1 cellular context compared by ENCODE assay signal in the genomic region with DNA sequence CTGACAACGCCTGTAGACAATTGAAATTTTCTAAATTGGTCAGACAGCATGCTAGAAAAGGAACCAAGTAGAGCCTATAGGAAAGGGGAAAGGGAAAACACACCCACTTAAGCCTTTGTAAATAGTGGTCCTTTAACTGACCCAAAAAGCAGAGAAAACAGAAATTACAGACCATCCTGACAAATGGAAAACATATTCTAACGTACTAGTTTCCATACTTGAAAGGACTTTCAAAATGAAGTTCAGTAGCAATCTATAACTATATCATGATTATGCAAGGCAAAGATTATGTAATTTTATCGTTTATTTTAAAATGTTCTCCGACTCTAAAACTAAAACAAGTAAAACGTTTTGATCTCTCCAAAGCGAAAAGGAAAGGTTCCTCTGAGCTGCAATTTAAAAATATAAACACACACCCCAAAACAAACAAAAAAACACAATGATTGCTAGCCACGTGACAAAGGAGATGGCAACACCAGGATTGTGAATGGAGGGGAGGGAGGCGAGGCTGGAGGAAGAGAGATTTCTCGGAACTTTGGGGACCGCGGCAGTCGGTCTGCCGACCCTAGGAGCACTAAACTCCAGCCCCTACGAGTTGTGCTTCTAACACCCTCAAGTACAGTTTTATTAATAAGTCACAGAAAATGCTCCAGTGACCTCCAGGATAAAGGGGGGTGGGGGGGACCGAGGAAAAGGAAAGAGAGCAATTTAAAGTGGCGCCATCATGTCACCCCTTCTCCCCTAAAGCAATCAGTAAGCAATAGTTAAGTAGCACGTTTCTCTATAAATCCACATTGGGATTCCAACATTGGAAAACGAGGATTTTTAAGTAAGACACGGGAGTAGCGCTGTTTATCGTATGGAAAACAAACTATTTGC.
A peak's percentile ranks its signal among the peaks of the same experiment; 100 is the strongest.
TF ChIP-seq lines count a peak whose summit lies in the region.

No MANE protein-coding gene starts in this region.

TF ChIP-seq in HepG2, 621 proteins besides CTCF, POLR2A, EP300 and RAD21 (continued from another document and continues in another):
- TF ChIP-seq, protein P1, sequence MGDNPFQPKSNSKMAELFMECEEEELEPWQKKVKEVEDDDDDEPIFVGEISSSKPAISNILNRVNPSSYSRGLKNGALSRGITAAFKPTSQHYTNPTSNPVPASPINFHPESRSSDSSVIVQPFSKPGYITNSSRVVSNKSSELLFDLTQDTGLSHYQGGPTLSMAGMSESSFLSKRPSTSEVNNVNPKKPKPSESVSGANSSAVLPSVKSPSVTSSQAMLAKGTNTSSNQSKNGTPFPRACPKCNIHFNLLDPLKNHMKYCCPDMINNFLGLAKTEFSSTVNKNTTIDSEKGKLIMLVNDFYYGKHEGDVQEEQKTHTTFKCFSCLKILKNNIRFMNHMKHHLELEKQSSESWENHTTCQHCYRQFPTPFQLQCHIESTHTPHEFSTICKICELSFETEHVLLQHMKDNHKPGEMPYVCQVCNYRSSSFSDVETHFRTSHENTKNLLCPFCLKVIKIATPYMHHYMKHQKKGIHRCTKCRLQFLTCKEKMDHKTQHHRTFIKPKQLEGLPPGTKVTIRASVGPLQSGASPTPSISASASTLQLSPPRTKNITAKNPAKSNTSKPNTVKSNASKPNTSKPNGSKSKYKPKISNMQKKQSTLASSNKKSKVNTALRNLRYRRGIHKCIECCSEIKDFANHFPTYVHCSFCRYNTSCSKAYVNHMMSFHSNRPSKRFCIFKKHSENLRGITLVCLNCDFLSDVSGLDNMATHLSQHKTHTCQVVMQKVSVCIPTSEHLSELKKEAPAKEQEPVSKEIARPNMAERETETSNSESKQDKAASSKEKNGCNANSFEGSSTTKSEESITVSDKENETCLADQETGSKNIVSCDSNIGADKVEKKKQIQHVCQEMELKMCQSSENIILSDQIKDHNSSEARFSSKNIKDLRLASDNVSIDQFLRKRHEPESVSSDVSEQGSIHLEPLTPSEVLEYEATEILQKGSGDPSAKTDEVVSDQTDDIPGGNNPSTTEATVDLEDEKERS (CRISPR knock-in tag; IDR thresholded peaks at IDR 0.05) = no peak
- TF ChIP-seq CREM (IDR thresholded peaks at IDR 0.05) = no peak
- TF ChIP-seq CREM (CRISPR knock-in tag; IDR thresholded peaks at IDR 0.05) = no peak
- TF ChIP-seq GPN1 (CRISPR knock-in tag; IDR thresholded peaks at IDR 0.05; ENCODE audit: borderline replicate concordance) = no peak
- TF ChIP-seq, protein P2, sequence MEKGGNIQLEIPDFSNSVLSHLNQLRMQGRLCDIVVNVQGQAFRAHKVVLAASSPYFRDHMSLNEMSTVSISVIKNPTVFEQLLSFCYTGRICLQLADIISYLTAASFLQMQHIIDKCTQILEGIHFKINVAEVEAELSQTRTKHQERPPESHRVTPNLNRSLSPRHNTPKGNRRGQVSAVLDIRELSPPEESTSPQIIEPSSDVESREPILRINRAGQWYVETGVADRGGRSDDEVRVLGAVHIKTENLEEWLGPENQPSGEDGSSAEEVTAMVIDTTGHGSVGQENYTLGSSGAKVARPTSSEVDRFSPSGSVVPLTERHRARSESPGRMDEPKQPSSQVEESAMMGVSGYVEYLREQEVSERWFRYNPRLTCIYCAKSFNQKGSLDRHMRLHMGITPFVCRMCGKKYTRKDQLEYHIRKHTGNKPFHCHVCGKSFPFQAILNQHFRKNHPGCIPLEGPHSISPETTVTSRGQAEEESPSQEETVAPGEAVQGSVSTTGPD (CRISPR knock-in tag; IDR thresholded peaks at IDR 0.05) = no peak
- TF ChIP-seq ZNF33A (CRISPR knock-in tag; IDR thresholded peaks at IDR 0.05; ENCODE audit: borderline replicate concordance) = no peak
- 0 out of 2 replicates have a peak, but pooled peaks have one; percentile 34 for TF ChIP-seq ZNF24 (IDR thresholded peaks at IDR 0.05)
- no peak for TF ChIP-seq POLR2G (IDR thresholded peaks at IDR 0.05; ENCODE audit: low read depth, low read length)
- peak; percentile 59 for TF ChIP-seq POLR2AphosphoS5 (IDR thresholded peaks at IDR 0.05; ENCODE audit: low read depth, low read length)
- no peak for TF ChIP-seq ZSCAN22 (CRISPR knock-in tag; IDR thresholded peaks at IDR 0.05)
- TF ChIP-seq, protein P3, sequence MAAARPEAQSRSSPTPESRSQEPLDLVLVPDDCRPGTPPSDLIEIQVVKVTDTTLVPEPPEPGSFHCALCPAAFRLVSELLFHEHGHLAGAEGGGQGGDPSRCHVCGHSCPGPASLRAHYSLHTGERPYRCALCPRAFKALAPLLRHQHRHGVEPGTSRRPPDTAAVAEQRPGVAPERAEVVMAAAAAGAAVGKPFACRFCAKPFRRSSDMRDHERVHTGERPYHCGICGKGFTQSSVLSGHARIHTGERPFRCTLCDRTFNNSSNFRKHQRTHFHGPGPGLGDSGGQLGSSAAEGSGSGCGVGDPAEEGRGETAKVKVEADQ (CRISPR knock-in tag; IDR thresholded peaks at IDR 0.05; ENCODE audit: borderline replicate concordance) = peak; percentile 8; the same call in 1 of the 2 replicates
- no peak for TF ChIP-seq ZFP36L1 (CRISPR knock-in tag; IDR thresholded peaks at IDR 0.05)
- TF ChIP-seq, protein P4, sequence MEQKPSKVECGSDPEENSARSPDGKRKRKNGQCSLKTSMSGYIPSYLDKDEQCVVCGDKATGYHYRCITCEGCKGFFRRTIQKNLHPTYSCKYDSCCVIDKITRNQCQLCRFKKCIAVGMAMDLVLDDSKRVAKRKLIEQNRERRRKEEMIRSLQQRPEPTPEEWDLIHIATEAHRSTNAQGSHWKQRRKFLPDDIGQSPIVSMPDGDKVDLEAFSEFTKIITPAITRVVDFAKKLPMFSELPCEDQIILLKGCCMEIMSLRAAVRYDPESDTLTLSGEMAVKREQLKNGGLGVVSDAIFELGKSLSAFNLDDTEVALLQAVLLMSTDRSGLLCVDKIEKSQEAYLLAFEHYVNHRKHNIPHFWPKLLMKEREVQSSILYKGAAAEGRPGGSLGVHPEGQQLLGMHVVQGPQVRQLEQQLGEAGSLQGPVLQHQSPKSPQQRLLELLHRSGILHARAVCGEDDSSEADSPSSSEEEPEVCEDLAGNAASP (CRISPR knock-in tag; IDR thresholded peaks at IDR 0.05; ENCODE audit: borderline replicate concordance) = no peak
- TF ChIP-seq, protein P5, sequence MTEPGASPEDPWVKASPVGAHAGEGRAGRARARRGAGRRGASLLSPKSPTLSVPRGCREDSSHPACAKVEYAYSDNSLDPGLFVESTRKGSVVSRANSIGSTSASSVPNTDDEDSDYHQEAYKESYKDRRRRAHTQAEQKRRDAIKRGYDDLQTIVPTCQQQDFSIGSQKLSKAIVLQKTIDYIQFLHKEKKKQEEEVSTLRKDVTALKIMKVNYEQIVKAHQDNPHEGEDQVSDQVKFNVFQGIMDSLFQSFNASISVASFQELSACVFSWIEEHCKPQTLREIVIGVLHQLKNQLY (CRISPR knock-in tag; IDR thresholded peaks at IDR 0.05) = no peak
- TF ChIP-seq, protein P6, sequence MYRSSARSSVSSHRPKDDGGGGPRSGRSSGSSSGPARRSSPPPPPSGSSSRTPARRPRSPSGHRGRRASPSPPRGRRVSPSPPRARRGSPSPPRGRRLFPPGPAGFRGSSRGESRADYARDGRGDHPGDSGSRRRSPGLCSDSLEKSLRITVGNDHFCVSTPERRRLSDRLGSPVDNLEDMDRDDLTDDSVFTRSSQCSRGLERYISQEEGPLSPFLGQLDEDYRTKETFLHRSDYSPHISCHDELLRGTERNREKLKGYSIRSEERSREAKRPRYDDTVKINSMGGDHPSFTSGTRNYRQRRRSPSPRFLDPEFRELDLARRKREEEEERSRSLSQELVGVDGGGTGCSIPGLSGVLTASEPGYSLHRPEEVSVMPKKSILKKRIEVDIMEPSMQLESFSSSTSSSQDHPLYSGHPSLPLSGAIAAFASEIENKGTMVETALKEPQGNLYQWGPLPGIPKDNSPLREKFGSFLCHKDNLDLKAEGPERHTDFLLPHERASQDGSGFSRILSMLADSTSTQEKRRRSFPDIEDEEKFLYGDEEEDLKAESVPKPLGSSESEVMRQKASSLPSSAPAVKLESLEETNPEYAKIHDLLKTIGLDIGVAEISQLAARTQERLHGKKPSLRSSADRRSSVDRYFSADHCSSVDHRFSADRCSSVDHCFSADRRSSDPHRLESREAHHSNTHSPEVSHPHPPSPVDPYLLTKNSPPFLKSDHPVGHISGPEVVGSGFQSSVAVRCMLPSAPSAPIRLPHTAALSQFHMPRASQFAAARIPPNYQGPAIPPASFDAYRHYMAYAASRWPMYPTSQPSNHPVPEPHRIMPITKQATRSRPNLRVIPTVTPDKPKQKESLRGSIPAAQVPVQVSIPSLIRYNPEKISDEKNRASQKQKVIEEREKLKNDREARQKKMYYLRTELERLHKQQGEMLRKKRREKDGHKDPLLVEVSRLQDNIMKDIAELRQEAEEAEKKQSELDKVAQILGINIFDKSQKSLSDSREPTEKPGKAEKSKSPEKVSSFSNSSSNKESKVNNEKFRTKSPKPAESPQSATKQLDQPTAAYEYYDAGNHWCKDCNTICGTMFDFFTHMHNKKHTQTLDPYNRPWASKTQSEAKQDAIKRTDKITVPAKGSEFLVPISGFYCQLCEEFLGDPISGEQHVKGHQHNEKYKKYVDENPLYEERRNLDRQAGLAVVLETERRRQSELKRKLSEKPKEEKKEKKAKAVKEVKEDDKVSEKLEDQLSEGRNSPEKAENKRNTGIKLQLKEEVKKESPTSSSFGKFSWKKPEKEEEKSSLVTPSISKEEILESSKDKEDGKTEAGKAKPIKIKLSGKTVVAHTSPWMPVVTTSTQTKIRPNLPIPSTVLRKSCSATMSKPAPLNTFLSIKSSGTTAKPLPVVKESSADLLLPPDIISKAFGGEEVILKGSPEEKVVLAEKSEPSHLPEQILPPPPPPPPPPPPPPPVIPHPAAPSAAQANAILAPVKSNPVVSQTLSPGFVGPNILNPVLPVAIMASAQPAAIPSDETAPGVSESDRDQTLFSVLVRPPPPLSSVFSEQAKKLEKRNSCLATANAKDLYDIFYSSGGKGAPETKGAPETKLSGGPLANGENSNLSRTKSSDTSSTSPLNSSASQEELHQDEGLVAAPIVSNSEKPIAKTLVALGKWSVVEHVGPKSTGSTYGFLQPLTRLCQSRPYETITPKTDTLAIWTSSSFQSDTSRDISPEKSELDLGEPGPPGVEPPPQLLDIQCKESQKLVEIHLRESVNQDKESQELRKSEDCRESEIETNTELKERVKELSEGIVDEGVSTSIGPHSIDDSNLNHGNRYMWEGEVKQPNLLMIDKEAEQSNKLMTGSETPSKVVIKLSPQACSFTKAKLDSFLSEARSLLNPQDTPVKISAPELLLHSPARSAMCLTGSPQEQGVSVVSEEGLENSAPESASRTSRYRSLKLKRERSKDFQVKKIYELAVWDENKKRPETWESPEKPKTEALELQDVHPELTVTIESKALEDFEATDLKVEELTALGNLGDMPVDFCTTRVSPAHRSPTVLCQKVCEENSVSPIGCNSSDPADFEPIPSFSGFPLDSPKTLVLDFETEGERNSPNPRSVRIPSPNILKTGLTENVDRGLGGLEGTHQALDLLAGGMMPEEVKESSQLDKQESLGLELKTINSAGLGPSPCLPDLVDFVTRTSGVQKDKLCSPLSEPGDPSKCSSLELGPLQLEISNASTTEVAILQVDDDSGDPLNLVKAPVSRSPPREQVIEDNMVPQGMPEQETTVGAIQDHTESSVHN (CRISPR knock-in tag; IDR thresholded peaks at IDR 0.05) = no peak
- no peak for TF ChIP-seq HNRNPK (IDR thresholded peaks at IDR 0.05; ENCODE audit: low read depth, low read length, poor library complexity, severe bottlenecking)
- no peak for TF ChIP-seq ISL2 (CRISPR knock-in tag; IDR thresholded peaks at IDR 0.05)
- TF ChIP-seq XBP1 (CRISPR knock-in tag; IDR thresholded peaks at IDR 0.05) = no peak
- no peak for TF ChIP-seq ZNF605 (CRISPR knock-in tag; IDR thresholded peaks at IDR 0.05)
- TF ChIP-seq, protein P7, sequence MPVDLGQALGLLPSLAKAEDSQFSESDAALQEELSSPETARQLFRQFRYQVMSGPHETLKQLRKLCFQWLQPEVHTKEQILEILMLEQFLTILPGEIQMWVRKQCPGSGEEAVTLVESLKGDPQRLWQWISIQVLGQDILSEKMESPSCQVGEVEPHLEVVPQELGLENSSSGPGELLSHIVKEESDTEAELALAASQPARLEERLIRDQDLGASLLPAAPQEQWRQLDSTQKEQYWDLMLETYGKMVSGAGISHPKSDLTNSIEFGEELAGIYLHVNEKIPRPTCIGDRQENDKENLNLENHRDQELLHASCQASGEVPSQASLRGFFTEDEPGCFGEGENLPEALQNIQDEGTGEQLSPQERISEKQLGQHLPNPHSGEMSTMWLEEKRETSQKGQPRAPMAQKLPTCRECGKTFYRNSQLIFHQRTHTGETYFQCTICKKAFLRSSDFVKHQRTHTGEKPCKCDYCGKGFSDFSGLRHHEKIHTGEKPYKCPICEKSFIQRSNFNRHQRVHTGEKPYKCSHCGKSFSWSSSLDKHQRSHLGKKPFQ (CRISPR knock-in tag; IDR thresholded peaks at IDR 0.05; ENCODE audit: insufficient replicate concordance) = no peak
- TF ChIP-seq, protein P8, sequence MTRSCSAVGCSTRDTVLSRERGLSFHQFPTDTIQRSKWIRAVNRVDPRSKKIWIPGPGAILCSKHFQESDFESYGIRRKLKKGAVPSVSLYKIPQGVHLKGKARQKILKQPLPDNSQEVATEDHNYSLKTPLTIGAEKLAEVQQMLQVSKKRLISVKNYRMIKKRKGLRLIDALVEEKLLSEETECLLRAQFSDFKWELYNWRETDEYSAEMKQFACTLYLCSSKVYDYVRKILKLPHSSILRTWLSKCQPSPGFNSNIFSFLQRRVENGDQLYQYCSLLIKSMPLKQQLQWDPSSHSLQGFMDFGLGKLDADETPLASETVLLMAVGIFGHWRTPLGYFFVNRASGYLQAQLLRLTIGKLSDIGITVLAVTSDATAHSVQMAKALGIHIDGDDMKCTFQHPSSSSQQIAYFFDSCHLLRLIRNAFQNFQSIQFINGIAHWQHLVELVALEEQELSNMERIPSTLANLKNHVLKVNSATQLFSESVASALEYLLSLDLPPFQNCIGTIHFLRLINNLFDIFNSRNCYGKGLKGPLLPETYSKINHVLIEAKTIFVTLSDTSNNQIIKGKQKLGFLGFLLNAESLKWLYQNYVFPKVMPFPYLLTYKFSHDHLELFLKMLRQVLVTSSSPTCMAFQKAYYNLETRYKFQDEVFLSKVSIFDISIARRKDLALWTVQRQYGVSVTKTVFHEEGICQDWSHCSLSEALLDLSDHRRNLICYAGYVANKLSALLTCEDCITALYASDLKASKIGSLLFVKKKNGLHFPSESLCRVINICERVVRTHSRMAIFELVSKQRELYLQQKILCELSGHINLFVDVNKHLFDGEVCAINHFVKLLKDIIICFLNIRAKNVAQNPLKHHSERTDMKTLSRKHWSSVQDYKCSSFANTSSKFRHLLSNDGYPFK (CRISPR knock-in tag; IDR thresholded peaks at IDR 0.05; ENCODE audit: borderline replicate concordance) = no peak
- no peak for TF ChIP-seq NFKB2 (CRISPR knock-in tag; IDR thresholded peaks at IDR 0.05; ENCODE audit: borderline replicate concordance)
- TF ChIP-seq, protein P9, sequence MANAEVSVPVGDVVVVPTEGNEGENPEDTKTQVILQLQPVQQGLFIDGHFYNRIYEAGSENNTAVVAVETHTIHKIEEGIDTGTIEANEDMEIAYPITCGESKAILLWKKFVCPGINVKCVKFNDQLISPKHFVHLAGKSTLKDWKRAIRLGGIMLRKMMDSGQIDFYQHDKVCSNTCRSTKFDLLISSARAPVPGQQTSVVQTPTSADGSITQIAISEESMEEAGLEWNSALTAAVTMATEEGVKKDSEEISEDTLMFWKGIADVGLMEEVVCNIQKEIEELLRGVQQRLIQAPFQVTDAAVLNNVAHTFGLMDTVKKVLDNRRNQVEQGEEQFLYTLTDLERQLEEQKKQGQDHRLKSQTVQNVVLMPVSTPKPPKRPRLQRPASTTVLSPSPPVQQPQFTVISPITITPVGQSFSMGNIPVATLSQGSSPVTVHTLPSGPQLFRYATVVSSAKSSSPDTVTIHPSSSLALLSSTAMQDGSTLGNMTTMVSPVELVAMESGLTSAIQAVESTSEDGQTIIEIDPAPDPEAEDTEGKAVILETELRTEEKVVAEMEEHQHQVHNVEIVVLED (CRISPR knock-in tag; IDR thresholded peaks at IDR 0.05; ENCODE audit: borderline replicate concordance) = no peak
- peak; percentile 32 for TF ChIP-seq YY1 (IDR thresholded peaks at IDR 0.05; ENCODE audit: insufficient read depth, insufficient replicate concordance, low read depth, low read length)
- TF ChIP-seq THAP11 (CRISPR knock-in tag; IDR thresholded peaks at IDR 0.05) = 0 out of 2 replicates have a peak, but pooled peaks have one; percentile 27
